ENCODE assay signal across 18 cellular contexts in genomic region chr5:21823076-21823574, GRCh38.
"Had no signal": no experiment of that assay in that cellular context is flagged by ENCODE, and none has a peak within 500 bp of the region (broad histone marks: within the 10 kb centered on the region; RNA-seq: fewer than 3 reads in every experiment).

No MANE protein-coding gene starts in this region.

- H3K4me3 Mint-ChIP-seq: activated CD4-positive, alpha-beta memory T cell treated with anti-CD3 and anti-CD28 coated beads for 36 hours; activated naive CD8-positive, alpha-beta T cell treated with anti-CD3 and anti-CD28 coated beads for 36 hours; naive thymus-derived CD4-positive, alpha-beta T cell; neural crest cell had no signal

- H3K9me3 ChIP-seq: thyroid gland, upper lobe of right lung had no signal

- H3K4me3 ChIP-seq: lung, smooth muscle cell, thyroid gland, upper lobe of right lung had no signal

- ATAC-seq: left lobe of liver; naive thymus-derived CD4-positive, alpha-beta T cell; sciatic nerve; upper lobe of right lung had no signal

- DNase-seq: activated CD4-positive, alpha-beta memory T cell treated with anti-CD3 and anti-CD28 coated beads for 36 hours; activated CD4-positive, alpha-beta T cell treated with anti-CD3 and anti-CD28 coated beads for 48 hours; activated naive CD4-positive, alpha-beta T cell treated with Interleukin-2 at 50 U/mL for 16 hours; activated naive CD8-positive, alpha-beta T cell treated with anti-CD3 and anti-CD28 coated beads for 36 hours; activated T-cell treated with anti-CD3 and anti-CD28 coated beads, Interleukin-2, amount 50 U/mL, for 48 hours; erythroblast; foreskin melanocyte; naive thymus-derived CD4-positive, alpha-beta T cell; stimulated activated CD4-positive, alpha-beta T cell treated with anti-CD3 and anti-CD28 coated beads, Interleukin-2, amount 100 ng/mL, for 48 hours; stimulated activated CD8-positive, alpha-beta memory T cell treated with anti-CD3 and anti-CD28 coated beads, Interleukin-4, amount 100 ng/mL, for 48 hours; stimulated activated naive CD4-positive, alpha-beta T cell treated with Interleukin-2 at 50 U/mL for 16 hours; thyroid gland; upper lobe of right lung had no signal

- H3K9me3 Mint-ChIP-seq: neural crest cell had no signal

- H3K27me3 Mint-ChIP-seq: activated CD4-positive, alpha-beta memory T cell treated with anti-CD3 and anti-CD28 coated beads for 36 hours; activated naive CD8-positive, alpha-beta T cell treated with anti-CD3 and anti-CD28 coated beads for 36 hours; naive thymus-derived CD4-positive, alpha-beta T cell had no signal

- H3K27ac Mint-ChIP-seq: activated CD4-positive, alpha-beta memory T cell treated with anti-CD3 and anti-CD28 coated beads for 36 hours; activated naive CD8-positive, alpha-beta T cell treated with anti-CD3 and anti-CD28 coated beads for 36 hours; naive thymus-derived CD4-positive, alpha-beta T cell had no signal

- H3K36me3 ChIP-seq: thyroid gland, upper lobe of right lung had no signal

- H3K4me1 Mint-ChIP-seq: naive thymus-derived CD4-positive, alpha-beta T cell; neural crest cell had no signal

- H3K4me1 ChIP-seq: thyroid gland, upper lobe of right lung had no signal

- H3K27ac ChIP-seq: thyroid gland, upper lobe of right lung had no signal

- H3K36me3 Mint-ChIP-seq: activated CD4-positive, alpha-beta memory T cell treated with anti-CD3 and anti-CD28 coated beads for 36 hours; activated naive CD8-positive, alpha-beta T cell treated with anti-CD3 and anti-CD28 coated beads for 36 hours; naive thymus-derived CD4-positive, alpha-beta T cell had no signal

- H3K27me3 ChIP-seq: thyroid gland, upper lobe of right lung had no signal
